19 cellular contexts compared by ENCODE assay signal in genomic region chr17:14580494-14580893, GRCh38.
DNase-seq lines count a peak whose midpoint lies in the region; ATAC-seq and TF ChIP-seq lines count a peak whose summit lies in the region.
"Had no signal": no experiment of that assay in that cellular context is flagged by ENCODE, and none has a peak within 500 bp of the region (broad histone marks: within the 10 kb centered on the region; RNA-seq: fewer than 3 reads in every experiment).

No MANE protein-coding gene starts in this region.

- H2AFZ ChIP-seq in GM23338: peak overlapping the region; percentile 38

- no peaks in the 10 kb centered on the region for H3K79me2 ChIP-seq in GM23338 (replicated peaks; ENCODE audit: insufficient read depth)

- no peak overlapping the region for H3K4me2 ChIP-seq in GM23338
- H3K4me2 ChIP-seq: SK-N-SH had no signal

- H3K27ac ChIP-seq in GM23338 (ENCODE audit: low read depth) (no peak overlapping the region), right atrium auricular region (no peak overlapping the region), testis (no peak overlapping the region)
- H3K27ac ChIP-seq: C4-2B had no signal

- TF ChIP-seq CTCF in GM23338 (conservative IDR thresholded peaks at IDR 0.05; ENCODE audit: low read depth in 2 of 2) (no peak), foreskin fibroblast (IDR thresholded peaks at IDR 0.05; ENCODE audit: low read depth, low read length) (no peak), right atrium auricular region (IDR thresholded peaks at IDR 0.05) (no peak), testis (IDR thresholded peaks at IDR 0.05) (no peak)

- no peak for TF ChIP-seq POLR2A in testis (IDR thresholded peaks at IDR 0.05)

- 54 to 65% methylated on average over 5 of the region's 5 CpGs for WGBS in testis, 2 donors

- H3K27me3 ChIP-seq in GM23338 (ENCODE audit: insufficient read depth) (no peaks in the 10 kb centered on the region), right atrium auricular region (no peaks in the 10 kb centered on the region), testis (no peaks in the 10 kb centered on the region)

- no peak overlapping the region for H3K4me3 Mint-ChIP-seq in GM23338

- intact Hi-C loops in testis (cut with DNase I; ENCODE audit: low total_unique reads): no loop called here

- no peaks in the 10 kb centered on the region for H3K27me3 Mint-ChIP-seq in GM23338 (ENCODE audit: insufficient read depth, low read depth, poor library complexity)

- peaks cover 8% of the 10 kb centered on the region; the same call in 1 of the 2 replicates for H3K9me2 ChIP-seq in GM23338 (ENCODE audit: insufficient read depth)
- H3K9me2 ChIP-seq: SK-N-SH had no signal

- no peak overlapping the region for H3K27ac Mint-ChIP-seq in GM23338

- H3K36me3 Mint-ChIP-seq in GM23338 (ENCODE audit: low read depth): no peaks in the 10 kb centered on the region

- no peak overlapping the region for H3K4me3 ChIP-seq in GM23338
- no peak overlapping the region for H3K4me3 ChIP-seq in foreskin fibroblast (ENCODE audit: low read depth in 1 of 2, low read length in 2 of 2)
- H3K4me3 ChIP-seq in right atrium auricular region: no peak overlapping the region
- H3K4me3 ChIP-seq in testis: no peak overlapping the region
- H3K4me3 ChIP-seq: K562 had no signal

- no peaks in the 10 kb centered on the region for H3K9me3 Mint-ChIP-seq in GM23338

- DNase-seq in AG20443 (ENCODE audit: low spot score): peak; percentile 17
- DNase-seq in GM23338 (ENCODE audit: low spot score): no peak
- DNase-seq in astrocyte of the hippocampus (ENCODE audit: low read depth, low spot score): peak; percentile 20
- DNase-seq in foreskin fibroblast: peak; percentile 16 to 30
- DNase-seq in right atrium auricular region (ENCODE audit: low spot score): no peak
- DNase-seq in stimulated activated CD4-positive, alpha-beta T cell treated with anti-CD3 and anti-CD28 coated beads, Interleukin-2, amount 100 ng/mL, for 24 hours: no peak
- no peak for DNase-seq in testis
- DNase-seq in inferior parietal cortex (ENCODE audit: extremely low spot score): no peak
- DNase-seq: DMS79; GOT3; NCI-H1436; NCI-H2029; NCI-H2171; NCI-H446 treated with DMSO at 0.1 percent for 48 hours; NK-92 treated with Interleukin-12 subunit alpha and Interleukin-12 subunit beta, amount 100 ng/mL, for 24 hours; Right ventricle myocardium superior; SK-N-SH had no signal

- H3K36me3 ChIP-seq in GM23338 (ENCODE audit: insufficient read depth): no peaks in the 10 kb centered on the region
- no peaks in the 10 kb centered on the region for H3K36me3 ChIP-seq in right atrium auricular region
- no peaks in the 10 kb centered on the region for H3K36me3 ChIP-seq in testis (ENCODE audit: low read depth, missing control alignments)

- no peaks in the 10 kb centered on the region for H4K20me1 ChIP-seq in GM23338 (replicated peaks; ENCODE audit: insufficient read depth)

- H3K9me3 ChIP-seq in right atrium auricular region: no peaks in the 10 kb centered on the region
- no peaks in the 10 kb centered on the region for H3K9me3 ChIP-seq in testis
- H3K9me3 ChIP-seq: SK-N-SH had no signal

- peaks cover 20% of the 10 kb centered on the region for H3K4me1 ChIP-seq in GM23338 (ENCODE audit: insufficient read depth)
- H3K4me1 ChIP-seq in right atrium auricular region: no peaks in the 10 kb centered on the region
- H3K4me1 ChIP-seq in testis: no peaks in the 10 kb centered on the region

- H3K4me1 Mint-ChIP-seq in GM23338: peaks cover 17% of the 10 kb centered on the region

- no peaks in the 10 kb centered on the region for H3F3A ChIP-seq in GM23338 (replicated peaks; ENCODE audit: low read depth)

- no peak for ATAC-seq in GM23338
- ATAC-seq: K562 had no signal

TF ChIP-seq in GM23338, 12 proteins besides CTCF, POLR2A, EP300 and RAD21 (continues in another document):
- no peak for TF ChIP-seq JUNB (IDR thresholded peaks at IDR 0.05; ENCODE audit: unreplicated experiment)
- no peak for TF ChIP-seq ZNF331 (CRISPR knock-in tag; IDR thresholded peaks at IDR 0.05; ENCODE audit: low read depth)
- no peak for TF ChIP-seq ZNF462 (CRISPR knock-in tag; IDR thresholded peaks at IDR 0.05)
- no peak for TF ChIP-seq CREB1 (CRISPR knock-in tag; IDR thresholded peaks at IDR 0.05; ENCODE audit: low read depth)
- TF ChIP-seq STAT1 (IDR thresholded peaks at IDR 0.05; ENCODE audit: unreplicated experiment): no peak
- no peak for TF ChIP-seq ZNF114 (CRISPR knock-in tag; IDR thresholded peaks at IDR 0.05)
- TF ChIP-seq EZH2 (IDR thresholded peaks at IDR 0.05; ENCODE audit: low read depth, unreplicated experiment): no peak
- no peak for TF ChIP-seq EZH2phosphoT487 (IDR thresholded peaks at IDR 0.05; ENCODE audit: unreplicated experiment)
- TF ChIP-seq ETS1 (IDR thresholded peaks at IDR 0.05): no peak
- TF ChIP-seq POLR2AphosphoS5 (IDR thresholded peaks at IDR 0.05; ENCODE audit: low read depth): no peak

Comparison
In these comparisons a context has a peak if more than half of its experiments do, and no peak if none do; other contexts are left out.
1. DNase-seq: peak in AG20443 (single experiment), astrocyte of the hippocampus (single experiment) and foreskin fibroblast (2 of 2); none in GM23338 (single experiment), right atrium auricular region (single experiment), stimulated activated CD4-positive, alpha-beta T cell treated with anti-CD3 and anti-CD28 coated beads, Interleukin-2, amount 100 ng/mL, for 24 hours (0 of 2), testis (single experiment) and inferior parietal cortex (single experiment).